ENCODE assay signal across 17 cellular contexts in the genomic region with DNA sequence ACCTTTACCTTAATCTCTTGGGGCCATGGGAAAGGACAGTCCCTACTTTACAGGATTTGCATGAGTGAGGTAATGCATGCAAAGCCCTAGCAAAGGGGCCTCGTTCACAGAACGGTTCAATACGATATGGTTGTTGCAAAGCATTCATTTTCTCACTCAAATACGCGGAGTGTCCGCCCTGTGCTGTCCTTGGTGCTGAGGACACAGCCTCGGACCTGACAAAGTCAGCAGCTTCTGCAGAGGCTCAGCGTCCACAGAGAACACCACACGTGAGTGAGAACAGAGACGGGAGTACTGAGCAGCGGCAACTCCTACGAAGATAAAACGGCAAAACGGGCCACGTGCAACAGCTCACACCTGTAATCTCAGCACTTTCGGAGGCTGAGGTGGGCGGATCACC.
"Had no signal": no experiment of that assay in that cellular context is flagged by ENCODE, and none has a peak within 500 bp of the region (broad histone marks: within the 10 kb centered on the region; RNA-seq: fewer than 3 reads in every experiment).

No MANE protein-coding gene starts in this region.

- H3K27me3 ChIP-seq: foreskin keratinocyte, heart right ventricle had no signal

- H3K4me3 ChIP-seq: heart right ventricle, thoracic aorta had no signal

- H3K4me1 ChIP-seq: foreskin keratinocyte, heart right ventricle had no signal

- ATAC-seq: activated naive CD4-positive, alpha-beta T cell treated with anti-CD3 and anti-CD28 coated beads, Interleukin-2, amount 50 U/mL, for 72 hours; esophagus mucosa; foreskin keratinocyte; left ventricle myocardium superior; natural killer cell treated with Interleukin-12 subunit alpha and Interleukin-12 subunit beta and Interleukin-15 and Interleukin-18, amount 100 ng/mL, for 72 hours; stimulated activated naive CD8-positive, alpha-beta T cell treated with anti-CD3 and anti-CD28 coated beads, Interleukin-15, amount 100 ng/mL, for 72 hours; T-helper 17 cell had no signal

- H3K27ac ChIP-seq: foreskin keratinocyte, heart right ventricle, thoracic aorta had no signal

- DNase-seq: activated CD4-positive, alpha-beta T cell treated with anti-CD3 and anti-CD28 coated beads, Interleukin-2, amount 50 U/mL, for 1 hour; activated T-cell treated with anti-CD3 and anti-CD28 coated beads, Interleukin-2, amount 50 U/mL, for 1 hour; amygdala; foreskin keratinocyte; heart right ventricle; kidney; left ventricle myocardium superior; mesenchymal stem cell; occipital lobe; stimulated activated CD4-positive, alpha-beta T cell treated with anti-CD3 and anti-CD28 coated beads, Interleukin-4, amount 100 ng/mL, for 1 hour; stimulated activated CD8-positive, alpha-beta memory T cell treated with anti-CD3 and anti-CD28 coated beads, Interleukin-4, amount 100 ng/mL, for 48 hours; stimulated activated naive CD8-positive, alpha-beta T cell treated with anti-CD3 and anti-CD28 coated beads, Interleukin-15, amount 100 ng/mL, for 72 hours; T-helper 17 cell had no signal
